Comparison of ENCODE assay signal across 28 cellular contexts in the genomic region with DNA sequence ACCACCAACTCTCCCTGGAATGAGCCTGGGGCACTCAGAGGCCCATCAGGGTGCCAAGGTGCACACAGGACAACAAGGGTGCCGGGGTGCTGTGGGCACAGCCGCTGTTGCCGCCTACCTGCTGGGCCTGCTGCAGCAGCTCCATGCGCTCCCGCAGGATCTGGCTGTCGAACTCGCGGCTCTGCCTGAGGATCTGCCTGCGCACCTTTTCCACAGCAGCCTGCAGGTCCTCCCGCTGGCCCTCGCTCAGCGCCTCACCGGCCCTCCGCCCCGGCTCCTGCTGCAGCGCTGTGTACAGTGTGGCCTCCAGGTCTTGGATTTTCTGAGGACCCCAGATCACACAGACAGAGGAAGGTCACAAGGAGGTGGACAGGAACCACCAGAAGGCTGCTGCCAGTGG. TPM values are rescaled to one million over a fixed set of nuclear protein-coding genes. Genes with fewer than 3 reads are reported as not detected.
"Had no signal": no experiment of that assay in that cellular context is flagged by ENCODE, and none has a peak within 500 bp of the region (broad histone marks: within the 10 kb centered on the region; RNA-seq: fewer than 3 reads in every experiment).

No MANE protein-coding gene starts in this region.

- DNase-seq: activated CD4-positive, alpha-beta T cell treated with anti-CD3 and anti-CD28 coated beads for 36 hours; activated CD4-positive, alpha-beta T cell treated with anti-CD3 and anti-CD28 coated beads, Interleukin-2, amount 10 ng/mL, durations not matched to agents 7 days and 5 days; activated CD4-positive, alpha-beta T cell treated with anti-CD3 and anti-CD28 coated beads, Interleukin-2, amount 50 U/mL, for 48 hours; activated CD8-positive, alpha-beta T cell treated with anti-CD3 and anti-CD28 coated beads, Interleukin-2, amount 10 ng/mL, durations not matched to agents 7 days and 5 days; activated gamma-delta T cell; activated naive CD4-positive, alpha-beta T cell treated with Interleukin-2 at 50 U/mL for 16 hours; activated naive CD8-positive, alpha-beta T cell treated with anti-CD3 and anti-CD28 coated beads, Interleukin-2, amount 10 ng/mL, durations not matched to agents 7 days and 5 days; activated T-cell treated with anti-CD3 and anti-CD28 coated beads, Interleukin-2, amount 50 U/mL, for 24 hours; amygdala; body of pancreas; NCI-H1092 treated with DMSO at 0.1 percent for 48 hours; NCI-H146; NCI-H187; NCI-H2171 treated with DMSO at 0.1 percent for 48 hours; NCI-H2227 treated with DMSO at 0.1 percent for 48 hours; NCI-H446; NCI-H510A treated with DMSO at 0.1 percent for 48 hours; NCI-H526 treated with DMSO at 0.1 percent for 48 hours; SHP77; SJCRH30 had no signal

- H3K4me1 ChIP-seq: body of pancreas, breast epithelium, SJCRH30 had no signal

- H3K27me3 Mint-ChIP-seq: activated CD4-positive, alpha-beta T cell treated with anti-CD3 and anti-CD28 coated beads, Interleukin-2, amount 10 ng/mL, durations not matched to agents 7 days and 5 days; activated naive CD4-positive, alpha-beta T cell treated with anti-CD3 and anti-CD28 coated beads, Interleukin-2, amount 50 U/mL, for 24 hours; activated T-cell treated with anti-CD3 and anti-CD28 coated beads, Interleukin-2, amount 50 U/mL, for 24 hours had no signal

- H3K36me3 ChIP-seq: breast epithelium, SJCRH30 had no signal

- H3K27me3 ChIP-seq: body of pancreas, breast epithelium had no signal

- ATAC-seq: activated CD4-positive, alpha-beta T cell treated with anti-CD3 and anti-CD28 coated beads for 36 hours; activated CD4-positive, CD25-positive, alpha-beta regulatory T cell treated with anti-CD3 and anti-CD28 coated beads, Interleukin-2, amount 50 U/mL, for 24 hours; activated CD8-positive, alpha-beta T cell treated with anti-CD3 and anti-CD28 coated beads, Interleukin-2, amount 10 ng/mL, durations not matched to agents 7 days and 5 days; body of pancreas; Panc1 had no signal

- H3K4me3 ChIP-seq: body of pancreas, breast epithelium, SJCRH30, SK-N-MC had no signal

- H3K27ac Mint-ChIP-seq: activated CD4-positive, alpha-beta T cell treated with anti-CD3 and anti-CD28 coated beads for 36 hours; activated CD4-positive, alpha-beta T cell treated with anti-CD3 and anti-CD28 coated beads, Interleukin-2, amount 10 ng/mL, durations not matched to agents 7 days and 5 days; activated CD8-positive, alpha-beta T cell treated with anti-CD3 and anti-CD28 coated beads, Interleukin-2, amount 10 ng/mL, durations not matched to agents 7 days and 5 days; activated naive CD4-positive, alpha-beta T cell treated with anti-CD3 and anti-CD28 coated beads, Interleukin-2, amount 50 U/mL, for 24 hours; activated naive CD8-positive, alpha-beta T cell treated with anti-CD3 and anti-CD28 coated beads, Interleukin-2, amount 10 ng/mL, durations not matched to agents 7 days and 5 days; activated T-cell treated with anti-CD3 and anti-CD28 coated beads, Interleukin-2, amount 50 U/mL, for 24 hours; activated T-helper 2 cell treated with anti-CD3 and anti-CD28 coated beads, Interferon-gamma antibody, Interleukin-2, Interleukin-4, amounts not matched to agents 10 μg/mL and 5 μg/mL and 100 μg/mL, durations not matched to agents 14 hours and 24 hours and 36 hours had no signal

- H3K4me1 Mint-ChIP-seq: activated CD4-positive, alpha-beta T cell treated with anti-CD3 and anti-CD28 coated beads for 36 hours; activated CD4-positive, alpha-beta T cell treated with anti-CD3 and anti-CD28 coated beads, Interleukin-2, amount 10 ng/mL, durations not matched to agents 7 days and 5 days; activated naive CD4-positive, alpha-beta T cell treated with anti-CD3 and anti-CD28 coated beads, Interleukin-2, amount 50 U/mL, for 24 hours; activated naive CD8-positive, alpha-beta T cell treated with anti-CD3 and anti-CD28 coated beads, Interleukin-2, amount 10 ng/mL, durations not matched to agents 7 days and 5 days had no signal

- H3K36me3 Mint-ChIP-seq: activated naive CD4-positive, alpha-beta T cell treated with anti-CD3 and anti-CD28 coated beads, Interleukin-2, amount 50 U/mL, for 24 hours; activated naive CD8-positive, alpha-beta T cell treated with anti-CD3 and anti-CD28 coated beads, Interleukin-2, amount 10 ng/mL, durations not matched to agents 7 days and 5 days had no signal

- H3K4me3 Mint-ChIP-seq: activated CD4-positive, alpha-beta T cell treated with anti-CD3 and anti-CD28 coated beads for 36 hours; activated CD4-positive, alpha-beta T cell treated with anti-CD3 and anti-CD28 coated beads, Interleukin-2, amount 10 ng/mL, durations not matched to agents 7 days and 5 days; activated CD8-positive, alpha-beta T cell treated with anti-CD3 and anti-CD28 coated beads, Interleukin-2, amount 10 ng/mL, durations not matched to agents 7 days and 5 days; activated naive CD4-positive, alpha-beta T cell treated with anti-CD3 and anti-CD28 coated beads, Interleukin-2, amount 50 U/mL, for 24 hours; activated naive CD8-positive, alpha-beta T cell treated with anti-CD3 and anti-CD28 coated beads, Interleukin-2, amount 10 ng/mL, durations not matched to agents 7 days and 5 days; activated T-cell treated with anti-CD3 and anti-CD28 coated beads, Interleukin-2, amount 50 U/mL, for 24 hours had no signal

- H3K27ac ChIP-seq: body of pancreas, breast epithelium, SJCRH30, SK-N-MC had no signal

- H3K9me3 Mint-ChIP-seq: activated CD4-positive, alpha-beta T cell treated with anti-CD3 and anti-CD28 coated beads, Interleukin-2, amount 10 ng/mL, durations not matched to agents 7 days and 5 days; activated naive CD4-positive, alpha-beta T cell treated with anti-CD3 and anti-CD28 coated beads, Interleukin-2, amount 50 U/mL, for 24 hours; activated naive CD8-positive, alpha-beta T cell treated with anti-CD3 and anti-CD28 coated beads, Interleukin-2, amount 10 ng/mL, durations not matched to agents 7 days and 5 days; activated T-cell treated with anti-CD3 and anti-CD28 coated beads, Interleukin-2, amount 50 U/mL, for 24 hours; activated T-helper 2 cell treated with anti-CD3 and anti-CD28 coated beads, Interferon-gamma antibody, Interleukin-2, Interleukin-4, amounts not matched to agents 10 μg/mL and 5 μg/mL and 100 μg/mL, durations not matched to agents 14 hours and 24 hours and 36 hours had no signal

- H3K9me3 ChIP-seq: body of pancreas, breast epithelium, SJCRH30 had no signal

RNA-seq across cellular contexts. Expression of gene C4orf50, which starts 17.6 kb away (rescaled TPM):
- total RNA-seq: M059J, RPMI7951, SJCRH30 had no signal
